1 cellular context compared by ENCODE assay signal in genomic region chr16:14641877-14642276, GRCh38.
TF ChIP-seq lines count a peak whose summit lies in the region.

No MANE protein-coding gene starts in this region.

TF ChIP-seq in K562, 482 proteins besides CTCF, POLR2A, EP300 and RAD21:
- TF ChIP-seq RBM25 (IDR thresholded peaks at IDR 0.05; ENCODE audit: low read depth, low read length, severe bottlenecking) (peak; percentile 70), HNRNPUL1 (IDR thresholded peaks at IDR 0.05; ENCODE audit: low read length) (no peak), MAX (CRISPR knock-in tag; IDR thresholded peaks at IDR 0.05) (0 out of 2 replicates have a peak, but pooled peaks have one; percentile 16)
